1 cellular context compared by ENCODE assay signal in genomic region chr7:155653773-155654172, GRCh38.
A peak's percentile ranks its signal among the peaks of the same experiment; 100 is the strongest.
TF ChIP-seq lines count a peak whose summit lies in the region.

No MANE protein-coding gene starts in this region.

TF ChIP-seq in HepG2, 621 proteins besides CTCF, POLR2A, EP300 and RAD21 (continued from another document):
- TF ChIP-seq CEBPG (CRISPR knock-in tag; IDR thresholded peaks at IDR 0.05) (peak; percentile 89), FOXA3 (CRISPR knock-in tag; IDR thresholded peaks at IDR 0.05) (peak; percentile 39; the same call in 1 of the 2 replicates), DDIT3 (CRISPR knock-in tag; IDR thresholded peaks at IDR 0.05) (peak; percentile 86; the same call in 1 of the 2 replicates), FOSL2 (CRISPR knock-in tag; IDR thresholded peaks at IDR 0.05) (peak; percentile 60; the same call in 1 of the 2 replicates), ARID5B (CRISPR knock-in tag; IDR thresholded peaks at IDR 0.05) (0 out of 2 replicates have a peak, but pooled peaks have one; percentile 35), CENPT (CRISPR knock-in tag; IDR thresholded peaks at IDR 0.05; ENCODE audit: low read depth) (no peak), SAP130 (CRISPR knock-in tag; IDR thresholded peaks at IDR 0.05; ENCODE audit: low read depth) (0 out of 2 replicates have a peak, but pooled peaks have one; percentile 22), CEBPB (IDR thresholded peaks at IDR 0.05; ENCODE audit: borderline replicate concordance, low read depth, low read length) (peak; percentile 97), ZNF709 (CRISPR knock-in tag; IDR thresholded peaks at IDR 0.05) (no peak), SMC3 (IDR thresholded peaks at IDR 0.05; ENCODE audit: low read length) (peak; percentile 15; the same call in 1 of the 2 replicates), TFDP1 (CRISPR knock-in tag; IDR thresholded peaks at IDR 0.05; ENCODE audit: borderline replicate concordance) (no peak), GATAD2A (CRISPR knock-in tag; IDR thresholded peaks at IDR 0.05) (peak; percentile 45; the same call in 1 of the 2 replicates), MAFF (IDR thresholded peaks at IDR 0.05; ENCODE audit: low read depth, low read length) (peak; percentile 58), MAFK (conservative IDR thresholded peaks at IDR 0.05 in 1 of 2, IDR thresholded peaks at IDR 0.05 in 1 of 2; ENCODE audit: low read length in 2 of 2) (peak; percentile 30 to 44; a peak in 1 of 4 replicates), NR2F6 (IDR thresholded peaks at IDR 0.05) (no peak; the same call in 1 of the 2 replicates), NR2F6 (CRISPR knock-in tag; IDR thresholded peaks at IDR 0.05) (no peak)
